8 cellular contexts compared by ENCODE assay signal in genomic region chrX:3939967-3940610, GRCh38.
A peak's percentile ranks its signal among the peaks of the same experiment; 100 is the strongest.
DNase-seq lines count a peak whose midpoint lies in the region; ATAC-seq and TF ChIP-seq lines count a peak whose summit lies in the region.

No MANE protein-coding gene starts in this region.

- ATAC-seq in GM18511 (IDR thresholded peaks at IDR 0.05; ENCODE audit: unreplicated experiment) (peak; percentile 43), GM21619 (IDR thresholded peaks at IDR 0.05; ENCODE audit: unreplicated experiment) (no peak), HG03175 (IDR thresholded peaks at IDR 0.05; ENCODE audit: unreplicated experiment) (no peak), HG03521 (IDR thresholded peaks at IDR 0.05; ENCODE audit: unreplicated experiment) (no peak), HG03139 (IDR thresholded peaks at IDR 0.05; ENCODE audit: unreplicated experiment) (no peak)

- peak; percentile 22 for DNase-seq in AG08395 (ENCODE audit: low spot score)
- peak; percentile 16 for DNase-seq in fibroblast of villous mesenchyme (ENCODE audit: low read depth)

- TF ChIP-seq CTCF in OCI-LY3 (IDR thresholded peaks at IDR 0.05; ENCODE audit: low read depth, low read length): peak; percentile 53
- TF ChIP-seq CTCF in fibroblast of villous mesenchyme (IDR thresholded peaks at IDR 0.05; ENCODE audit: insufficient read depth, low read depth, low read length): peak; percentile 39

- no peak overlapping the region for H3K4me2 ChIP-seq in OCI-LY3 (ENCODE audit: low read length)

- H3K4me3 ChIP-seq in OCI-LY3 (ENCODE audit: low read length) (no peak overlapping the region), fibroblast of villous mesenchyme (ENCODE audit: low read depth, low read length) (no peak overlapping the region)

- no peaks in the 10 kb centered on the region for H4K20me1 ChIP-seq in OCI-LY3 (ENCODE audit: insufficient read depth, low read length)

- no peaks in the 10 kb centered on the region for H3K4me1 ChIP-seq in OCI-LY3 (ENCODE audit: low read length)

- H3K27me3 ChIP-seq in OCI-LY3 (ENCODE audit: low read depth, low read length): no peaks in the 10 kb centered on the region; the same call in 1 of the 2 replicates

- no peak overlapping the region for H3K9ac ChIP-seq in OCI-LY3 (ENCODE audit: low read length)

- H3K9me3 ChIP-seq in OCI-LY3 (ENCODE audit: insufficient read depth, low read length): no peaks in the 10 kb centered on the region

- no peak overlapping the region for H3K27ac ChIP-seq in OCI-LY3 (ENCODE audit: low read length)

- H3K79me2 ChIP-seq in OCI-LY3 (ENCODE audit: low read length): no peaks in the 10 kb centered on the region

- no peak overlapping the region for H2AFZ ChIP-seq in OCI-LY3 (ENCODE audit: low read depth, low read length)

- H3K36me3 ChIP-seq in OCI-LY3 (replicated peaks; ENCODE audit: low read depth, low read length): no peaks in the 10 kb centered on the region
